Comparison of ENCODE assay signal across 5 cellular contexts in the genomic region with DNA sequence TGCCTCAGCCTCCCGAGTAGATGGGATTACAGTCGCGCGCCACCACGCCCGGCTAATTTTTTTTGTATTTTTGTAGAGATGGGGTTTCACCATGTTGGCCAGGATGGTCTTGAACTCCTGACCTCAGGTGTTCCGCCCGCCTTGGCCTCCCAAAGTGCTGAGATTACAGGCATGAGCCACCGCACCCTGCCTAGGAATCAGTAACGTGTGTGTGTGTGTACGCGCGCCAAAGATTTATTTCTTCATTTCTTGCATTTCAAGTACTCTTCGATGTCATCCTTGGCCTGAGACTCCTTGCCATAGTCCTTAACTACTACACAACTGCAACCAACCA. TPM values are rescaled to one million over a fixed set of nuclear protein-coding genes. Genes with fewer than 3 reads are reported as not detected.
DNase-seq lines count a peak whose midpoint lies in the region; ATAC-seq, FAIRE-seq and TF ChIP-seq lines count a peak whose summit lies in the region.
"Not testable (repeated sequence)": the region's sequence is repeated elsewhere in the genome, so short reads cannot be mapped to it uniquely, and the experiment has no call there.

No MANE protein-coding gene starts in this region.

- CTCF ChIA-PET in HEK293T (lab: Yijun Ruan, JAX); activated B cell treated with CpG ODN at 0.5 μM for 24 hours (lab: Charles Lee): not testable (repeated sequence)

- intact Hi-C loops in activated B cell treated with CpG ODN at 0.5 μM for 24 hours (cut with micrococcal nuclease); pancreas (cut with DNase I): not testable (repeated sequence)

- not testable (repeated sequence) for H3K9me3 Mint-ChIP-seq in activated B cell treated with CpG ODN at 0.5 μM for 24 hours

- not testable (repeated sequence) for FAIRE-seq in pancreas (lab: Jason Lieb, UNC)

- 38 to 41% methylated on average over 14 of the region's 14 CpGs for WGBS in pancreas, 2 donors

- H3K4me1 ChIP-seq in pancreas, result not testable (repeated sequence)

- H3K4me3 ChIP-seq in choroid plexus epithelial cell (ENCODE audit: low read depth, low read length), result peak overlapping the region; percentile 97
- H3K4me3 ChIP-seq in iPS-18c (ENCODE audit: insufficient read depth, low read depth, low read length), result peak overlapping the region; percentile 99; the same call in 1 of the 2 replicates
- peak overlapping the region; percentile 70 to 98 (median 95) for H3K4me3 ChIP-seq in pancreas

- not testable (repeated sequence) for H3K27me3 Mint-ChIP-seq in activated B cell treated with CpG ODN at 0.5 μM for 24 hours

- not testable (repeated sequence) for TF ChIP-seq CTCF in activated B cell treated with CpG ODN at 0.5 μM for 24 hours (IDR thresholded peaks at IDR 0.05); choroid plexus epithelial cell (conservative IDR thresholded peaks at IDR 0.05; ENCODE audit: low read depth, low read length); pancreas (IDR thresholded peaks at IDR 0.05)

- not testable (repeated sequence) for H3K27ac ChIP-seq in pancreas

- H3K36me3 ChIP-seq in pancreas, result not testable (repeated sequence)

- peaks cover 27% of the 10 kb centered on the region for H3K4me1 Mint-ChIP-seq in activated B cell treated with CpG ODN at 0.5 μM for 24 hours

- not testable (repeated sequence) for DNase-seq in HEK293T (ENCODE audit: extremely low spot score); activated B cell treated with CpG ODN at 0.5 μM for 24 hours; choroid plexus epithelial cell (ENCODE audit: low read depth); pancreas

- not testable (repeated sequence) for H3K9me3 ChIP-seq in iPS-18c (ENCODE audit: control insufficient read depth, insufficient read depth, low read length); pancreas

- H3K27me3 ChIP-seq in pancreas, result not testable (repeated sequence)

- not testable (repeated sequence) for H3K36me3 Mint-ChIP-seq in activated B cell treated with CpG ODN at 0.5 μM for 24 hours (ENCODE audit: low read depth)

- not testable (repeated sequence) for ATAC-seq in activated B cell treated with CpG ODN at 0.5 μM for 24 hours (ENCODE audit: low read depth); pancreas

- H3K27ac Mint-ChIP-seq in activated B cell treated with CpG ODN at 0.5 μM for 24 hours, result peak overlapping the region; percentile 93

- peak overlapping the region; percentile 91 for H3K4me3 Mint-ChIP-seq in activated B cell treated with CpG ODN at 0.5 μM for 24 hours

- POLR2A ChIA-PET in HEK293T (lab: Yijun Ruan, JAX) (interaction anchor here (0.5 to 2.0 kb wide), 7 partner anchors 26 to 235 kb away, joined by 3 to 11 read pairs (median 4); partner anchors contain the start of genes MED11, MYBBP1A, RNF167 and SLC25A11), activated B cell treated with CpG ODN at 0.5 μM for 24 hours (lab: Charles Lee) (interaction anchor here (0.5 to 1.8 kb wide), 5 partner anchors 69 to 416 kb away, joined by 3 to 7 read pairs (median 3); partner anchors contain the start of genes GLTPD2, PLD2 and PSMB6)

TF ChIP-seq in HEK293T, 16 proteins besides CTCF, POLR2A, EP300 and RAD21:
- TF ChIP-seq L3MBTL2 (conservative IDR thresholded peaks at IDR 0.05), result peak; percentile 0; the same call in 1 of the 2 replicates

RNA-seq across cellular contexts. Expression of gene PELP1, which starts 0.6 kb away (rescaled TPM):
- 71.7 and 79.4 TPM in 2 replicates for total RNA-seq in activated B cell treated with CpG ODN at 0.5 μM for 24 hours
- total RNA-seq in pancreas, result 10 to 100 TPM; 15.9 to 31.2 (median 21.5) TPM
- polyA plus RNA-seq in pancreas, result 10 to 100 TPM; 34.6 to 38.0 TPM

RNA-seq across cellular contexts. Expression of gene ARRB2, which starts 5.9 kb away (rescaled TPM):
- total RNA-seq in activated B cell treated with CpG ODN at 0.5 μM for 24 hours (45.1 and 52.0 TPM in 2 replicates), pancreas (10 to 100 TPM; 11.2 to 49.6 (median 15.1) TPM)
- polyA plus RNA-seq in pancreas, result 10 to 100 TPM; 21.3 to 22.2 TPM

RNA-seq across cellular contexts. Expression of gene MED11, which starts 26.7 kb away (rescaled TPM):
- total RNA-seq in activated B cell treated with CpG ODN at 0.5 μM for 24 hours (22.9 and 23.6 TPM in 2 replicates), pancreas (10 to 100 TPM in 4 of 6 donors, 1 to 10 TPM in 2; 8.6 to 11.6 (median 10.7) TPM)
- polyA plus RNA-seq in pancreas, result 10 to 100 TPM; 26.0 to 31.1 TPM

RNA-seq across cellular contexts. Expression of gene ZMYND15, which starts 35.1 kb away (rescaled TPM):
- total RNA-seq in activated B cell treated with CpG ODN at 0.5 μM for 24 hours, result 0.15 and 0.31 TPM in 2 replicates
- 1 to 10 TPM in 2 of 6 donors, under 1 TPM in 4; 0.39 to 3.2 (median 0.69) TPM for total RNA-seq in pancreas
- polyA plus RNA-seq in pancreas, result 1 to 10 TPM; 1.6 to 3.0 TPM

RNA-seq across cellular contexts. Expression of gene CXCL16, which starts 35.2 kb away (rescaled TPM):
- total RNA-seq in activated B cell treated with CpG ODN at 0.5 μM for 24 hours (3.0 and 3.5 TPM in 2 replicates), pancreas (10 to 100 TPM in 3 of 6 donors, 1 to 10 TPM in 3; 7.6 to 55.6 (median 10.0) TPM)
- polyA plus RNA-seq in pancreas, result 10 to 100 TPM in 1 of 2 donors, 1 to 10 TPM in 1; 7.9 to 12.9 TPM
